Comparison of ENCODE assay signal across 19 cellular contexts in the genomic region with DNA sequence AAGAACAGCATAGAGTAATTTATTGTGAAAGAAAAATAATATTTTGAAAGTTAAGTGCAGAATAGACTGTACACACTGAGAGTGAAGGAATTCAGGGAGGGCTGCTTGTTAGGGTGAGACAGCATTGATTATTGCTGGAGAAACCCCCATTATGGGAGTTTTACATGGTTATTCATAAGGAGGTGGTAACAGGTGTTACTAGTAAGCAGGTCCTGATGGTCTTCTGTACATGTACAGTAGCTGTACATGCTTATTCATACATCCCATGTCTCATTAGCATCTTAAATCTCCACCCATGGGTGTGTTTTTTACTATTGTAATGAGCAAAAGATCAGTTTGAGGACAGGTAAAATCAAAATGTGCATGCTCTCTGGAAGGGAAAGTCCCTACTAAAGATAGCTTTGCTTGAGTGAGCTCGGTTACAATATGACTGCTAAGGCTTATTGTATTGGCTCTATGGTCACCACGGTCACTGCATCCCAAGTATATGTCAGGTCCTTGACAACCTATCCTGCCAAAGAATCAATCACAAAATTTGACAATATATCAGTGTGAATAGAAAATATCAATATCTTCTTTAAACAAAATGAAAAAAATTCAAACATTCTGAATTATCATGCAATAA. TPM values are rescaled to one million over a fixed set of nuclear protein-coding genes. Genes with fewer than 3 reads are reported as not detected.
A peak's percentile ranks its signal among the peaks of the same experiment; 100 is the strongest.
DNase-seq lines count a peak whose midpoint lies in the region; ATAC-seq, FAIRE-seq and TF ChIP-seq lines count a peak whose summit lies in the region.
"Had no signal": no experiment of that assay in that cellular context is flagged by ENCODE, and none has a peak within 500 bp of the region (broad histone marks: within the 10 kb centered on the region; RNA-seq: fewer than 3 reads in every experiment).

No MANE protein-coding gene starts in this region.

- TF ChIP-seq POLR2A in GM12891 (IDR thresholded peaks at IDR 0.05; ENCODE audit: low read depth, low read length) (no peak), testis (IDR thresholded peaks at IDR 0.05) (no peak)

- no peak for DNase-seq in GM12891 (ENCODE audit: insufficient read length, low spot score)
- no peak for DNase-seq in testis
- no peak for DNase-seq in superior temporal gyrus (ENCODE audit: extremely low spot score)
- no peak for DNase-seq in activated effector memory CD4-positive, alpha-beta T cell treated with Interleukin-2 at 50 U/mL for 16 hours
- no peak for DNase-seq in activated naive CD4-positive, alpha-beta T cell treated with Interleukin-2 at 50 U/mL for 16 hours
- DNase-seq: activated CD8-positive, alpha-beta memory T cell treated with anti-CD3 and anti-CD28 coated beads for 24 hours; activated naive CD8-positive, alpha-beta T cell treated with anti-CD3 and anti-CD28 coated beads, Interleukin-2, amount 10 ng/mL, durations not matched to agents 7 days and 5 days; colonic mucosa; T-helper 2 cell had no signal

- peak; percentile 87 for FAIRE-seq in GM12891 (lab: Jason Lieb, UNC)
- FAIRE-seq: islet of Langerhans had no signal

- no peak for TF ChIP-seq CTCF in testis (IDR thresholded peaks at IDR 0.05)

- no peaks in the 10 kb centered on the region for H3K36me3 ChIP-seq in testis (ENCODE audit: low read depth, missing control alignments)
- H3K36me3 ChIP-seq: colonic mucosa, thoracic aorta had no signal

- no peaks in the 10 kb centered on the region for H3K4me1 ChIP-seq in testis
- H3K4me1 ChIP-seq: colonic mucosa had no signal

- ATAC-seq in GM19372 (IDR thresholded peaks at IDR 0.05; ENCODE audit: low read depth, unreplicated experiment) (peak; percentile 85), HG02610 (IDR thresholded peaks at IDR 0.05; ENCODE audit: unreplicated experiment) (peak; percentile 98), HG03196 (IDR thresholded peaks at IDR 0.05; ENCODE audit: unreplicated experiment) (peak; percentile 94)
- ATAC-seq: Panc1 had no signal

- intact Hi-C loops in testis (cut with DNase I; ENCODE audit: low total_unique reads), result no loop called here

- WGBS in testis, 2 donors, result 45 to 46% methylated on average over 2 of the region's 2 CpGs

- no peak overlapping the region for H3K4me3 ChIP-seq in testis
- H3K4me3 ChIP-seq: colonic mucosa, thoracic aorta had no signal

- H3K9me3 ChIP-seq in testis, result no peaks in the 10 kb centered on the region
- H3K9me3 ChIP-seq: colonic mucosa, thoracic aorta had no signal

- no peak overlapping the region for H3K27ac ChIP-seq in testis
- H3K27ac ChIP-seq: colonic mucosa, KMS-11, thoracic aorta had no signal

- H3K27me3 ChIP-seq in testis, result no peaks in the 10 kb centered on the region
- H3K27me3 ChIP-seq: colonic mucosa had no signal

TF ChIP-seq in GM12891, 5 proteins besides CTCF, POLR2A, EP300 and RAD21:
- no peak for TF ChIP-seq POU2F2 (IDR thresholded peaks at IDR 0.05; ENCODE audit: low read depth, low read length)
- TF ChIP-seq POLR2AphosphoS5 (IDR thresholded peaks at IDR 0.05; ENCODE audit: low read depth, low read length), result no peak
- TF ChIP-seq PAX5 (IDR thresholded peaks at IDR 0.05; ENCODE audit: insufficient read depth, low read length, severe bottlenecking), result peak; percentile 42

RNA-seq across cellular contexts. Expression of a gene that starts 6.2 kb away (rescaled TPM):
- polyA plus RNA-seq in GM12891 (2012; ENCODE audit: low read depth, missing spikeins), result not detected
- total RNA-seq in testis, result under 1 TPM in 1 of 2 donors, not detected in 1; 0.55 TPM
- polyA plus RNA-seq in testis (ENCODE audit: insufficient read depth, low read depth, low replicate concordance), result not detected
- total RNA-seq: activated naive CD8-positive, alpha-beta T cell treated with anti-CD3 and anti-CD28 coated beads, Interleukin-2, amount 10 ng/mL, durations not matched to agents 7 days and 5 days; colonic mucosa; Daoy; fibroblast of lung; H4; thoracic aorta had no signal
- polyA plus RNA-seq: fibroblast of lung had no signal

RNA-seq across cellular contexts. Expression of a gene that starts 11.3 kb away (rescaled TPM):
- polyA plus RNA-seq in GM12891 (2012; ENCODE audit: low read depth, missing spikeins), result 21.7 TPM
- total RNA-seq in testis, result 10 to 100 TPM; 32.5 to 37.2 TPM
- polyA plus RNA-seq in testis (ENCODE audit: insufficient read depth, low read depth, low replicate concordance), result 30.0 TPM

RNA-seq across cellular contexts. Expression of a gene that starts 30.3 kb away (rescaled TPM):
- polyA plus RNA-seq in GM12891 (2012; ENCODE audit: low read depth, missing spikeins), result not detected
- under 1 TPM; 0.16 to 0.19 TPM for total RNA-seq in testis
- polyA plus RNA-seq in testis (ENCODE audit: insufficient read depth, low read depth, low replicate concordance), result 0.17 TPM
- total RNA-seq: activated naive CD8-positive, alpha-beta T cell treated with anti-CD3 and anti-CD28 coated beads, Interleukin-2, amount 10 ng/mL, durations not matched to agents 7 days and 5 days; colonic mucosa; Daoy; fibroblast of lung; H4; thoracic aorta had no signal
- polyA plus RNA-seq: fibroblast of lung had no signal

RNA-seq across cellular contexts. Expression of a gene that starts 34.3 kb away (rescaled TPM):
- polyA plus RNA-seq in GM12891 (2012; ENCODE audit: low read depth, missing spikeins), result 6.6 TPM
- 10 to 100 TPM; 55.6 to 71.8 TPM for total RNA-seq in testis
- polyA plus RNA-seq in testis (ENCODE audit: insufficient read depth, low read depth, low replicate concordance), result 28.9 TPM
